In the genomic region with DNA sequence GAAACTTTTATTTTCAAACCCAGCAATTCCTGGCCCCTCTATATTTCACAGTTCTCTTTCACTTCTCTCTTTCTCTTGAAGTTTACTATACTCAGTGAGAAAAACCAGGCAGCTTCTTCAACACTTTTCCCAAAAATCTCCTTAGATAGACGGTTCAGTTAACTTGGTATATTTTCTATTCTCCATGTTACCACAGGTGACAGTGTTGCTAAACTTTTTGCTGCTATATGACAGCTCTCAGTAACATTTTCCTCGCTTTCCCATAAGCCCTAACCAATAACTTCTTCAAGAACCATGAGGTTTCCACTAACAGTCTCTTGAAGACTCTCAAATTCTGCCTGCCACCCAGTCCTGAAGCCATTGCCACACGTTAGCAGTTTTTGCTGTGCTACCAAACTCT, we compare ENCODE assay signal across 3 cellular contexts.
TF ChIP-seq lines count a peak whose summit lies in the region.

No MANE protein-coding gene starts in this region.

TF ChIP-seq in GM23338, 12 proteins besides CTCF, POLR2A, EP300 and RAD21:
- no peak for TF ChIP-seq NANOG (IDR thresholded peaks at IDR 0.05; ENCODE audit: borderline replicate concordance)
- TF ChIP-seq, protein P1, sequence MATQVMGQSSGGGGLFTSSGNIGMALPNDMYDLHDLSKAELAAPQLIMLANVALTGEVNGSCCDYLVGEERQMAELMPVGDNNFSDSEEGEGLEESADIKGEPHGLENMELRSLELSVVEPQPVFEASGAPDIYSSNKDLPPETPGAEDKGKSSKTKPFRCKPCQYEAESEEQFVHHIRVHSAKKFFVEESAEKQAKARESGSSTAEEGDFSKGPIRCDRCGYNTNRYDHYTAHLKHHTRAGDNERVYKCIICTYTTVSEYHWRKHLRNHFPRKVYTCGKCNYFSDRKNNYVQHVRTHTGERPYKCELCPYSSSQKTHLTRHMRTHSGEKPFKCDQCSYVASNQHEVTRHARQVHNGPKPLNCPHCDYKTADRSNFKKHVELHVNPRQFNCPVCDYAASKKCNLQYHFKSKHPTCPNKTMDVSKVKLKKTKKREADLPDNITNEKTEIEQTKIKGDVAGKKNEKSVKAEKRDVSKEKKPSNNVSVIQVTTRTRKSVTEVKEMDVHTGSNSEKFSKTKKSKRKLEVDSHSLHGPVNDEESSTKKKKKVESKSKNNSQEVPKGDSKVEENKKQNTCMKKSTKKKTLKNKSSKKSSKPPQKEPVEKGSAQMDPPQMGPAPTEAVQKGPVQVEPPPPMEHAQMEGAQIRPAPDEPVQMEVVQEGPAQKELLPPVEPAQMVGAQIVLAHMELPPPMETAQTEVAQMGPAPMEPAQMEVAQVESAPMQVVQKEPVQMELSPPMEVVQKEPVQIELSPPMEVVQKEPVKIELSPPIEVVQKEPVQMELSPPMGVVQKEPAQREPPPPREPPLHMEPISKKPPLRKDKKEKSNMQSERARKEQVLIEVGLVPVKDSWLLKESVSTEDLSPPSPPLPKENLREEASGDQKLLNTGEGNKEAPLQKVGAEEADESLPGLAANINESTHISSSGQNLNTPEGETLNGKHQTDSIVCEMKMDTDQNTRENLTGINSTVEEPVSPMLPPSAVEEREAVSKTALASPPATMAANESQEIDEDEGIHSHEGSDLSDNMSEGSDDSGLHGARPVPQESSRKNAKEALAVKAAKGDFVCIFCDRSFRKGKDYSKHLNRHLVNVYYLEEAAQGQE (IDR thresholded peaks at IDR 0.05; ENCODE audit: unreplicated experiment): no peak

TF ChIP-seq in SK-N-SH, 30 proteins besides CTCF, POLR2A, EP300 and RAD21:
- TF ChIP-seq TCF12 (IDR thresholded peaks at IDR 0.05) (no peak), TEAD4 (IDR thresholded peaks at IDR 0.05; ENCODE audit: borderline replicate concordance, insufficient read depth) (no peak), MAX (IDR thresholded peaks at IDR 0.05; ENCODE audit: low read depth) (no peak), USF1 (IDR thresholded peaks at IDR 0.05; ENCODE audit: borderline replicate concordance, low read depth) (no peak), FOXJ3 (CRISPR knock-in tag; IDR thresholded peaks at IDR 0.05) (no peak), MEF2A (IDR thresholded peaks at IDR 0.05; ENCODE audit: borderline replicate concordance, low read depth) (no peak), NRF1 (IDR thresholded peaks at IDR 0.05; ENCODE audit: low read depth, low read length) (no peak), GABPA (IDR thresholded peaks at IDR 0.05; ENCODE audit: low read depth) (no peak)
- TF ChIP-seq, protein P2, sequence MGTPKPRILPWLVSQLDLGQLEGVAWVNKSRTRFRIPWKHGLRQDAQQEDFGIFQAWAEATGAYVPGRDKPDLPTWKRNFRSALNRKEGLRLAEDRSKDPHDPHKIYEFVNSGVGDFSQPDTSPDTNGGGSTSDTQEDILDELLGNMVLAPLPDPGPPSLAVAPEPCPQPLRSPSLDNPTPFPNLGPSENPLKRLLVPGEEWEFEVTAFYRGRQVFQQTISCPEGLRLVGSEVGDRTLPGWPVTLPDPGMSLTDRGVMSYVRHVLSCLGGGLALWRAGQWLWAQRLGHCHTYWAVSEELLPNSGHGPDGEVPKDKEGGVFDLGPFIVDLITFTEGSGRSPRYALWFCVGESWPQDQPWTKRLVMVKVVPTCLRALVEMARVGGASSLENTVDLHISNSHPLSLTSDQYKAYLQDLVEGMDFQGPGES (IDR thresholded peaks at IDR 0.05; ENCODE audit: low read depth, low read length): no peak
- TF ChIP-seq, protein P3, sequence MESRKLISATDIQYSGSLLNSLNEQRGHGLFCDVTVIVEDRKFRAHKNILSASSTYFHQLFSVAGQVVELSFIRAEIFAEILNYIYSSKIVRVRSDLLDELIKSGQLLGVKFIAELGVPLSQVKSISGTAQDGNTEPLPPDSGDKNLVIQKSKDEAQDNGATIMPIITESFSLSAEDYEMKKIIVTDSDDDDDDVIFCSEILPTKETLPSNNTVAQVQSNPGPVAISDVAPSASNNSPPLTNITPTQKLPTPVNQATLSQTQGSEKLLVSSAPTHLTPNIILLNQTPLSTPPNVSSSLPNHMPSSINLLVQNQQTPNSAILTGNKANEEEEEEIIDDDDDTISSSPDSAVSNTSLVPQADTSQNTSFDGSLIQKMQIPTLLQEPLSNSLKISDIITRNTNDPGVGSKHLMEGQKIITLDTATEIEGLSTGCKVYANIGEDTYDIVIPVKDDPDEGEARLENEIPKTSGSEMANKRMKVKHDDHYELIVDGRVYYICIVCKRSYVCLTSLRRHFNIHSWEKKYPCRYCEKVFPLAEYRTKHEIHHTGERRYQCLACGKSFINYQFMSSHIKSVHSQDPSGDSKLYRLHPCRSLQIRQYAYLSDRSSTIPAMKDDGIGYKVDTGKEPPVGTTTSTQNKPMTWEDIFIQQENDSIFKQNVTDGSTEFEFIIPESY (IDR thresholded peaks at IDR 0.05; ENCODE audit: borderline replicate concordance, low read depth): no peak

TF ChIP-seq in endothelial cell of umbilical vein, 7 proteins besides CTCF, POLR2A, EP300 and RAD21:
- TF ChIP-seq MAX (IDR thresholded peaks at IDR 0.05; ENCODE audit: insufficient read depth, insufficient read length): no peak
- TF ChIP-seq MYC (IDR thresholded peaks at IDR 0.05; ENCODE audit: low read depth, low read length): no peak
- TF ChIP-seq FOS (IDR thresholded peaks at IDR 0.05; ENCODE audit: borderline replicate concordance, insufficient read depth, low read length): no peak
- no peak for TF ChIP-seq GATA2 (IDR thresholded peaks at IDR 0.05; ENCODE audit: insufficient read depth, insufficient read length, low read depth, low read length)
- no peak for TF ChIP-seq EZH2 (IDR thresholded peaks at IDR 0.05; ENCODE audit: borderline replicate concordance, low read depth, low read length, severe bottlenecking)
- TF ChIP-seq JUN (IDR thresholded peaks at IDR 0.05; ENCODE audit: borderline replicate concordance, insufficient read depth, insufficient read length, low read depth): no peak
- TF ChIP-seq POLR2AphosphoS5 (IDR thresholded peaks at IDR 0.05; ENCODE audit: insufficient read depth, low read depth, low read length): no peak
